8 cellular contexts compared by ENCODE assay signal in genomic region chr14:65019944-65020566, GRCh38. TPM values are rescaled to one million over a fixed set of nuclear protein-coding genes. Genes with fewer than 3 reads are reported as not detected.
DNase-seq lines count a peak whose midpoint lies in the region; ATAC-seq and TF ChIP-seq lines count a peak whose summit lies in the region.

No MANE protein-coding gene starts in this region.

- no peaks in the 10 kb centered on the region for H3K9me3 ChIP-seq in BE2C
- no peaks in the 10 kb centered on the region for H3K9me3 ChIP-seq in heart right ventricle
- no peaks in the 10 kb centered on the region for H3K9me3 ChIP-seq in psoas muscle

- H3K27me3 ChIP-seq in BE2C (no peaks in the 10 kb centered on the region), heart right ventricle (no peaks in the 10 kb centered on the region), psoas muscle (ENCODE audit: insufficient read depth in 3 of 3, low read length in 2 of 3) (no peaks in the 10 kb centered on the region)

- H3K36me3 Mint-ChIP-seq in activated T-helper 17 cell treated with anti-CD3 and anti-CD28 coated beads, Interleukin-2, amount 50 U/mL, for 72 hours (ENCODE audit: low read depth): peaks cover 51% of the 10 kb centered on the region
- H3K36me3 Mint-ChIP-seq in stimulated activated memory B cell treated with anti-CD40 and anti-IgM and Interleukin-4, amounts not matched to agents 10 μg/mL and 1 μg/mL and 100 μg/mL, for 72 hours: peaks cover 19% of the 10 kb centered on the region

- peak; percentile 52 for ATAC-seq in GM18907 (IDR thresholded peaks at IDR 0.05; ENCODE audit: unreplicated experiment)
- peak; percentile 59 for ATAC-seq in activated T-helper 17 cell treated with anti-CD3 and anti-CD28 coated beads, Interleukin-2, amount 50 U/mL, for 72 hours (replicated peaks)
- ATAC-seq in heart right ventricle: peak; percentile 65 to 95 (median 90)
- ATAC-seq in psoas muscle: peak; percentile 73 to 79 (median 76)
- no peak for ATAC-seq in stimulated activated memory B cell treated with anti-CD40 and anti-IgM and Interleukin-4, amounts not matched to agents 10 μg/mL and 1 μg/mL and 100 μg/mL, for 72 hours
- ATAC-seq in GM21423 (IDR thresholded peaks at IDR 0.05; ENCODE audit: unreplicated experiment): no peak

- H3K27me3 Mint-ChIP-seq in activated T-helper 17 cell treated with anti-CD3 and anti-CD28 coated beads, Interleukin-2, amount 50 U/mL, for 72 hours: no peaks in the 10 kb centered on the region
- H3K27me3 Mint-ChIP-seq in stimulated activated memory B cell treated with anti-CD40 and anti-IgM and Interleukin-4, amounts not matched to agents 10 μg/mL and 1 μg/mL and 100 μg/mL, for 72 hours: no peaks in the 10 kb centered on the region

- H3K27ac ChIP-seq in heart right ventricle: peak overlapping the region in 2 of 10 donors; percentile 4 to 16
- no peak overlapping the region for H3K27ac ChIP-seq in psoas muscle

- no peak overlapping the region for H3K4me3 Mint-ChIP-seq in activated T-helper 17 cell treated with anti-CD3 and anti-CD28 coated beads, Interleukin-2, amount 50 U/mL, for 72 hours
- H3K4me3 Mint-ChIP-seq in stimulated activated memory B cell treated with anti-CD40 and anti-IgM and Interleukin-4, amounts not matched to agents 10 μg/mL and 1 μg/mL and 100 μg/mL, for 72 hours: no peak overlapping the region

- H3K4me1 ChIP-seq in BE2C (no peaks in the 10 kb centered on the region), heart right ventricle (peaks cover 0 to 15% (median 8%) of the 10 kb centered on the region in 9 donors), psoas muscle (peaks cover 26% of the 10 kb centered on the region)

- H3K4me1 Mint-ChIP-seq in activated T-helper 17 cell treated with anti-CD3 and anti-CD28 coated beads, Interleukin-2, amount 50 U/mL, for 72 hours: peaks cover 5% of the 10 kb centered on the region
- no peaks in the 10 kb centered on the region for H3K4me1 Mint-ChIP-seq in stimulated activated memory B cell treated with anti-CD40 and anti-IgM and Interleukin-4, amounts not matched to agents 10 μg/mL and 1 μg/mL and 100 μg/mL, for 72 hours

- DNase-seq in BE2C (peak; percentile 16), NCI-H2029 treated with DMSO at 0.1 percent for 48 hours (lab: John Stamatoyannopoulos, UW) (peak; percentile 30), heart right ventricle (peak in 1 of 2 donors; percentile 33), psoas muscle (no peak)

- H3K27ac Mint-ChIP-seq in activated T-helper 17 cell treated with anti-CD3 and anti-CD28 coated beads, Interleukin-2, amount 50 U/mL, for 72 hours: no peak overlapping the region
- H3K27ac Mint-ChIP-seq in stimulated activated memory B cell treated with anti-CD40 and anti-IgM and Interleukin-4, amounts not matched to agents 10 μg/mL and 1 μg/mL and 100 μg/mL, for 72 hours: no peak overlapping the region

- WGBS in heart right ventricle, 2 donors: 57 to 60% methylated on average over 9 of the region's 9 CpGs
- WGBS in psoas muscle, 3 donors: 60 to 71% (median 68%) methylated on average over 9 of the region's 9 CpGs

- TF ChIP-seq CTCF in BE2C (IDR thresholded peaks at IDR 0.05; ENCODE audit: low read depth, low read length) (peak; percentile 72), heart right ventricle (IDR thresholded peaks at IDR 0.05) (peak; percentile 42 to 80 (median 69)), psoas muscle (IDR thresholded peaks at IDR 0.05) (peak; percentile 73)

- intact Hi-C loops in heart right ventricle (cut with DNase I): loop anchor here in 3 of 10 donors (2.0 to 5.0 kb wide), 2 partner anchors 33 kb away; partner anchors contain the start of gene FNTB (in 3 of the 3)
- intact Hi-C loops in psoas muscle (cut with DNase I): loop anchor here (2.0 to 5.0 kb wide), 2 partner anchors 33 kb away; partner anchors contain the start of gene FNTB (in 2 of the 2)

- H3K4me3 ChIP-seq in BE2C (ENCODE audit: low read depth, low read length) (no peak overlapping the region), heart right ventricle (peak overlapping the region in 1 of 10 donors; percentile 1), psoas muscle (no peak overlapping the region)

- H3K36me3 ChIP-seq in BE2C: peaks cover 6% of the 10 kb centered on the region
- peaks cover 0 to 32% (median 0%) of the 10 kb centered on the region in 9 donors for H3K36me3 ChIP-seq in heart right ventricle
- H3K36me3 ChIP-seq in psoas muscle (ENCODE audit: insufficient read depth in 1 of 2, low read depth in 1 of 2): peaks cover 0 to 31% of the 10 kb centered on the region in 2 donors

- H3K9me3 Mint-ChIP-seq in activated T-helper 17 cell treated with anti-CD3 and anti-CD28 coated beads, Interleukin-2, amount 50 U/mL, for 72 hours: no peaks in the 10 kb centered on the region
- H3K9me3 Mint-ChIP-seq in stimulated activated memory B cell treated with anti-CD40 and anti-IgM and Interleukin-4, amounts not matched to agents 10 μg/mL and 1 μg/mL and 100 μg/mL, for 72 hours: no peaks in the 10 kb centered on the region

RNA-seq across cellular contexts. Expression of gene FNTB, which starts 33.4 kb away (rescaled TPM):
- 13.9 TPM for polyA plus RNA-seq in BE2C (2012; ENCODE audit: insufficient read depth, insufficient read length, low read depth)
- 10 to 100 TPM; 24.7 to 47.1 TPM for total RNA-seq in activated T-helper 17 cell treated with anti-CD3 and anti-CD28 coated beads, Interleukin-2, amount 50 U/mL, for 72 hours
- total RNA-seq in heart right ventricle: 10 to 100 TPM; 14.6 to 20.8 (median 16.9) TPM
- polyA plus RNA-seq in heart right ventricle: 10 to 100 TPM; 14.6 to 16.2 TPM
- total RNA-seq in psoas muscle: 10 to 100 TPM; 18.8 to 28.8 (median 20.1) TPM
- 10 to 100 TPM; 10.2 to 25.4 (median 11.9) TPM for polyA plus RNA-seq in psoas muscle

RNA-seq across cellular contexts. Expression of gene RAB15, which starts 47.9 kb away (rescaled TPM):
- 2.8 TPM for polyA plus RNA-seq in BE2C (2012; ENCODE audit: insufficient read depth, insufficient read length, low read depth)
- 1 to 10 TPM; 4.3 to 7.2 TPM for total RNA-seq in activated T-helper 17 cell treated with anti-CD3 and anti-CD28 coated beads, Interleukin-2, amount 50 U/mL, for 72 hours
- total RNA-seq in heart right ventricle (10 to 100 TPM; 11.2 to 94.3 (median 31.6) TPM), psoas muscle (10 to 100 TPM; 18.0 to 61.9 (median 24.2) TPM)
- polyA plus RNA-seq in heart right ventricle (10 to 100 TPM in 1 of 2 donors, 1 to 10 TPM in 1; 8.2 to 35.7 TPM), psoas muscle (1 to 10 TPM; 3.1 to 8.6 (median 3.3) TPM)

Comparison
In these comparisons a context has a peak if more than half of its experiments do, and no peak if none do; other contexts are left out.
1. DNase-seq: peak in BE2C (single experiment) and NCI-H2029 treated with DMSO at 0.1 percent for 48 hours (single experiment); none in psoas muscle (0 of 2).
2. ATAC-seq: peak in GM18907 (single experiment), activated T-helper 17 cell treated with anti-CD3 and anti-CD28 coated beads, Interleukin-2, amount 50 U/mL, for 72 hours (single experiment), heart right ventricle (8 of 8) and psoas muscle (4 of 4); none in stimulated activated memory B cell treated with anti-CD40 and anti-IgM and Interleukin-4, amounts not matched to agents 10 μg/mL and 1 μg/mL and 100 μg/mL, for 72 hours (single experiment) and GM21423 (single experiment).
3. Peak in every context shown above with its lines, with median percentiles within 50 percentile points of each other: CTCF ChIP-seq.